ENCODE assay signal across 28 cellular contexts in the genomic region with DNA sequence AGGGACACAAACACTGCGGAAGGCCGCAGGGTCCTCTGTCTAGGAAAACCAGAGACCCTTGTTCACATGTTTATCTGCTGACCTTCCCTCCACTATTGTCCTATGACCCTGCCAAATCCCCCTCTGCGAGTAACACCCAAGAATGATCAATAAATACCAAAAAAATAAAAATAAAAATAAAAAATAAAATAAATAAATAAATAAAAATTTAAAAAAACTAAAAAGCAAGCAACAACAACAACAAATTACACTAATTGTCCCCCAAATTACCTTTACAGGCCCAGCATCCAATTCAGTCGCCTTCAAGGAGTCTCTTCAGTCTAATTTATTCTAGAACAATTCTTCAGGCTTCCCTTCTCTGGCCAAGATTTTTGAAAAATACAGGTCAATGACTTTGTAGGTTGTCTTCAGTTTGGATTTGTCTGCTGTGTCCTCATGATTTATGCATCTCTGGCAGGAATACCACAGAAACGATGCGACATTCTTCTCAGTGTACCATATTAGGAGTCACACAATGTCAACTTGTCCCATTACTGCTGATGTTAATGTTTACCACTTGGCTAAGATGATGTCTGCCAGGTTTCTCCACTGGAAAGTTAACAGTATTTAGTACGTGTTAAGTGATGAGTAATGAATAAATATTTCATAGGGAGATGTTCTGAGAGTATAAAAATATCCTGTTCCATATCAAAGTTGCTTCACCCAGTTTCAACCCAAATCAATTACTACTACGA. TPM values are rescaled to one million over a fixed set of nuclear protein-coding genes. Genes with fewer than 3 reads are reported as not detected.
"Had no signal": no experiment of that assay in that cellular context is flagged by ENCODE, and none has a peak within 500 bp of the region (broad histone marks: within the 10 kb centered on the region; RNA-seq: fewer than 3 reads in every experiment).

No MANE protein-coding gene starts in this region.

- ATAC-seq: mucosa of descending colon; naive thymus-derived CD4-positive, alpha-beta T cell; natural killer cell treated with Interleukin-12 subunit alpha and Interleukin-12 subunit beta and Interleukin-15 and Interleukin-18, amount 100 ng/mL, for 72 hours; right cardiac atrium; sciatic nerve; stimulated activated effector memory CD8-positive, alpha-beta T cell treated with anti-CD3 and anti-CD28 coated beads, Interleukin-12 subunit alpha, Interleukin-12 subunit beta, amount 100 ng/mL, for 72 hours; upper lobe of right lung had no signal

- DNase-seq: hypothalamus; immature natural killer cell; left ventricle myocardium inferior; mesendoderm; midbrain; mucosa of descending colon; naive thymus-derived CD4-positive, alpha-beta T cell; ovary; retina; right cardiac atrium; small intestine; spleen; stimulated activated CD4-positive, alpha-beta T cell treated with anti-CD3 and anti-CD28 coated beads, Interleukin-4, amount 100 ng/mL, for 24 hours; stimulated activated naive CD4-positive, alpha-beta T cell; tibial artery; trophoblast cell; uterus had no signal

- H3K27ac ChIP-seq: left ventricle myocardium inferior, ovary, spleen, suprapubic skin, thoracic aorta, tibial artery, upper lobe of right lung, uterus had no signal

- H3K36me3 ChIP-seq: left ventricle myocardium inferior, ovary, suprapubic skin, thoracic aorta, tibial artery, upper lobe of right lung, uterus had no signal

- H3K9me3 ChIP-seq: mucosa of descending colon, ovary, suprapubic skin, thoracic aorta, upper lobe of right lung, uterus had no signal

- H3K27me3 ChIP-seq: ovary, spleen, suprapubic skin, upper lobe of right lung, uterus had no signal

- FAIRE-seq: islet of Langerhans, kidney, small intestine had no signal

- H3K4me3 ChIP-seq: left ventricle myocardium inferior, lung, mucosa of descending colon, ovary, spleen, suprapubic skin, thoracic aorta, tibial artery, upper lobe of right lung, uterus had no signal

- H3K4me1 ChIP-seq: left ventricle myocardium inferior, suprapubic skin, tibial artery, upper lobe of right lung, uterus had no signal

RNA-seq across cellular contexts. Expression of gene OXCT2, which starts 37.8 kb away (rescaled TPM):
- total RNA-seq: progenitor cell of endocrine pancreas had no signal
- polyA plus RNA-seq: naive thymus-derived CD4-positive, alpha-beta T cell; neural cell had no signal
